In the genomic region with DNA sequence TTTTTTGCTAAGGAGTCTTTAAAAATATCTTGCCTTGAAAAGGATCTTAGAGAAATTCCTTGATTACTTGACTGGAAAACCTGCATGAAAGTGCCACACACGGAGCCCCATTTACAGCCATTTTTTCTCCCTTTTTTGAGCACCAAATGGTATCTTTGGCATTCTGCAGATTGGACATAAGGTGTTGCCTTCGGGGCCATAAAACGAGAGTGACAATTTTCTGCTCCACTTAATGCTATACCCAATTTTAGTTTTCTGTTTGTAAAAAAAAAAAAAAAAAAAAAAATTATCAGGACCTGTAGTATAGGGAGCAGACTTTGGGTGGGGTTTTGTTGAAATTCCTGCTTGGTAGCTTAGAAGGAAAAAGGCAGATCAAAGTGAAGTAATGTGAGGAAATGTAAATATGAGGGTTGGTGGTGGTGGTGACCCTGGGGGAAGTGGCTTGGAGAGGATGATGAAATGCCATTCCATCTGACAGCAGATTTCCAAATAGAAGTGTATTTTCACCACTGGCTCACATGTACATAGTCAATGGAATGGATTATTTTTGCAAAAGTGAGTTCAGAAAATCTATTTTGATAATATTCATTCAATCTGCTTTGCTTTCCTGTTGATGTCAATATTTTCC, we compare ENCODE assay signal across 16 cellular contexts.
DNase-seq lines count a peak whose midpoint lies in the region; ATAC-seq and TF ChIP-seq lines count a peak whose summit lies in the region.
"Had no signal": no experiment of that assay in that cellular context is flagged by ENCODE, and none has a peak within 500 bp of the region (broad histone marks: within the 10 kb centered on the region; RNA-seq: fewer than 3 reads in every experiment).

No MANE protein-coding gene starts in this region.

- H3K27me3 ChIP-seq in Caco-2 (replicated peaks; ENCODE audit: control insufficient read depth, insufficient read depth, low read length) (no peaks in the 10 kb centered on the region), left lung (no peaks in the 10 kb centered on the region)
- H3K27me3 ChIP-seq: Peyer's patch, tibial nerve had no signal

- CTCF ChIA-PET in Caco-2 (lab: Charles Lee): interaction anchor here (0.6 to 0.7 kb wide), 2 partner anchors 14 to 144 kb away, joined by 3 to 4 read pairs; no protein-coding TSS in a partner anchor

- no peak overlapping the region for H3K27ac ChIP-seq in left lung
- H3K27ac ChIP-seq: Peyer's patch, prostate gland, tibial nerve had no signal

- H3K4me3 ChIP-seq in Caco-2 (ENCODE audit: low read depth, low read length) (no peak overlapping the region), left lung (no peak overlapping the region)
- H3K4me3 ChIP-seq: Peyer's patch, prostate gland, tibial nerve had no signal

- no peaks in the 10 kb centered on the region for H3K36me3 ChIP-seq in Caco-2 (ENCODE audit: control insufficient read depth, insufficient read depth, low read length)
- no peaks in the 10 kb centered on the region for H3K36me3 ChIP-seq in left lung
- H3K36me3 ChIP-seq: Peyer's patch, prostate gland, tibial nerve had no signal

- POLR2A ChIA-PET in Caco-2 (lab: Charles Lee): no interaction called here

- in situ Hi-C loops in KBM-7 (cut with MboI; ENCODE audit: low pct_unique_long_range_greater_than_20kb, low sequenced_read_pairs): no loop called here

- BruUV-seq in Caco-2 (replicated peaks; lab: Mats Ljungman, UMichigan): no TSS peak

- peaks cover 12% of the 10 kb centered on the region for H3K36me3 Mint-ChIP-seq in Caco-2 (ENCODE audit: insufficient read depth, unreplicated experiment)

- H3K27ac Mint-ChIP-seq in Caco-2 (ENCODE audit: unreplicated experiment): peak overlapping the region; percentile 85
- H3K27ac Mint-ChIP-seq: activated CD4-positive, alpha-beta T cell treated with anti-CD3 and anti-CD28 coated beads, Interleukin-2, amount 10 ng/mL, durations not matched to agents 7 days and 5 days; activated T-helper 17 cell treated with anti-CD3 and anti-CD28 coated beads, Interleukin-2, amount 50 U/mL, for 72 hours; effector memory CD8-positive, alpha-beta T cell; T-helper 17 cell had no signal

- TF ChIP-seq CTCF in Caco-2 (IDR thresholded peaks at IDR 0.05; ENCODE audit: insufficient read depth in 1 of 2, low read depth in 1 of 2, low read length in 1 of 2, severe bottlenecking in 1 of 2, unreplicated experiment in 1 of 2): no peak
- TF ChIP-seq CTCF in left lung (IDR thresholded peaks at IDR 0.05): no peak

- H3K27me3 Mint-ChIP-seq in Caco-2 (ENCODE audit: insufficient read depth, unreplicated experiment): no peaks in the 10 kb centered on the region
- H3K27me3 Mint-ChIP-seq: activated CD4-positive, alpha-beta T cell treated with anti-CD3 and anti-CD28 coated beads, Interleukin-2, amount 10 ng/mL, durations not matched to agents 7 days and 5 days; activated T-helper 17 cell treated with anti-CD3 and anti-CD28 coated beads, Interleukin-2, amount 50 U/mL, for 72 hours; effector memory CD8-positive, alpha-beta T cell had no signal

- DNase-seq in Caco-2: peak; percentile 66 to 78
- DNase-seq in KBM-7: peak; percentile 21
- peak; percentile 94 for DNase-seq in SW480 (ENCODE audit: low spot score)
- DNase-seq in left lung: no peak
- no peak for DNase-seq in cardiac septum (ENCODE audit: low spot score)
- DNase-seq in central memory CD4-positive, alpha-beta T cell: no peak
- no peak for DNase-seq in GDM1 (lab: John Stamatoyannopoulos, UW)
- DNase-seq: activated CD4-positive, alpha-beta T cell treated with anti-CD3 and anti-CD28 coated beads, Interleukin-2, amount 10 ng/mL, durations not matched to agents 7 days and 5 days; DMS79 treated with DMSO at 0.1 percent for 48 hours; effector memory CD8-positive, alpha-beta T cell; Peyer's patch; T-helper 17 cell had no signal

- H3K4me3 Mint-ChIP-seq in Caco-2 (ENCODE audit: unreplicated experiment): peak overlapping the region; percentile 29
- H3K4me3 Mint-ChIP-seq: activated CD4-positive, alpha-beta T cell treated with anti-CD3 and anti-CD28 coated beads, Interleukin-2, amount 10 ng/mL, durations not matched to agents 7 days and 5 days; activated T-helper 17 cell treated with anti-CD3 and anti-CD28 coated beads, Interleukin-2, amount 50 U/mL, for 72 hours; effector memory CD8-positive, alpha-beta T cell; T-helper 17 cell had no signal

- H3K9me3 ChIP-seq in Caco-2: no peaks in the 10 kb centered on the region
- H3K9me3 ChIP-seq in left lung: no peaks in the 10 kb centered on the region
- H3K9me3 ChIP-seq: Peyer's patch, prostate gland, tibial nerve had no signal

- peaks cover 64% of the 10 kb centered on the region for H3K4me1 ChIP-seq in Caco-2
- peaks cover 0 to 4% of the 10 kb centered on the region in 2 donors for H3K4me1 ChIP-seq in left lung
- H3K4me1 ChIP-seq: Peyer's patch, prostate gland had no signal

- ATAC-seq in left lung (peak; percentile 77), GM19035 (IDR thresholded peaks at IDR 0.05; ENCODE audit: unreplicated experiment) (no peak)
- ATAC-seq: activated T-helper 17 cell treated with anti-CD3 and anti-CD28 coated beads, Interleukin-2, amount 50 U/mL, for 72 hours; effector memory CD8-positive, alpha-beta T cell; T-helper 17 cell had no signal

- intact Hi-C loops in Caco-2 (cut with micrococcal nuclease; ENCODE audit: unreplicated experiment): loop anchor here (1.0 to 5.0 kb wide), 3 partner anchors 14 to 206 kb away; no protein-coding TSS in a partner anchor
- intact Hi-C loops in left lung (cut with DNase I): no loop called here
- intact Hi-C loops in cardiac septum (cut with DNase I): no loop called here

- no peaks in the 10 kb centered on the region for H3K9me3 Mint-ChIP-seq in Caco-2 (ENCODE audit: unreplicated experiment)
- H3K9me3 Mint-ChIP-seq: activated CD4-positive, alpha-beta T cell treated with anti-CD3 and anti-CD28 coated beads, Interleukin-2, amount 10 ng/mL, durations not matched to agents 7 days and 5 days; effector memory CD8-positive, alpha-beta T cell had no signal

- H3K4me1 Mint-ChIP-seq in Caco-2 (ENCODE audit: low read depth, unreplicated experiment): peaks cover 59% of the 10 kb centered on the region
- H3K4me1 Mint-ChIP-seq: activated CD4-positive, alpha-beta T cell treated with anti-CD3 and anti-CD28 coated beads, Interleukin-2, amount 10 ng/mL, durations not matched to agents 7 days and 5 days; activated T-helper 17 cell treated with anti-CD3 and anti-CD28 coated beads, Interleukin-2, amount 50 U/mL, for 72 hours; T-helper 17 cell had no signal

Comparison
In these comparisons a context has a peak if more than half of its experiments do, and no peak if none do; other contexts are left out.
1. DNase-seq: peak in Caco-2 (2 of 2), KBM-7 (single experiment) and SW480 (single experiment); none in left lung (0 of 2), cardiac septum (single experiment), central memory CD4-positive, alpha-beta T cell (single experiment) and GDM1 (single experiment).